Comparison of ENCODE assay signal across 12 cellular contexts in the genomic region with DNA sequence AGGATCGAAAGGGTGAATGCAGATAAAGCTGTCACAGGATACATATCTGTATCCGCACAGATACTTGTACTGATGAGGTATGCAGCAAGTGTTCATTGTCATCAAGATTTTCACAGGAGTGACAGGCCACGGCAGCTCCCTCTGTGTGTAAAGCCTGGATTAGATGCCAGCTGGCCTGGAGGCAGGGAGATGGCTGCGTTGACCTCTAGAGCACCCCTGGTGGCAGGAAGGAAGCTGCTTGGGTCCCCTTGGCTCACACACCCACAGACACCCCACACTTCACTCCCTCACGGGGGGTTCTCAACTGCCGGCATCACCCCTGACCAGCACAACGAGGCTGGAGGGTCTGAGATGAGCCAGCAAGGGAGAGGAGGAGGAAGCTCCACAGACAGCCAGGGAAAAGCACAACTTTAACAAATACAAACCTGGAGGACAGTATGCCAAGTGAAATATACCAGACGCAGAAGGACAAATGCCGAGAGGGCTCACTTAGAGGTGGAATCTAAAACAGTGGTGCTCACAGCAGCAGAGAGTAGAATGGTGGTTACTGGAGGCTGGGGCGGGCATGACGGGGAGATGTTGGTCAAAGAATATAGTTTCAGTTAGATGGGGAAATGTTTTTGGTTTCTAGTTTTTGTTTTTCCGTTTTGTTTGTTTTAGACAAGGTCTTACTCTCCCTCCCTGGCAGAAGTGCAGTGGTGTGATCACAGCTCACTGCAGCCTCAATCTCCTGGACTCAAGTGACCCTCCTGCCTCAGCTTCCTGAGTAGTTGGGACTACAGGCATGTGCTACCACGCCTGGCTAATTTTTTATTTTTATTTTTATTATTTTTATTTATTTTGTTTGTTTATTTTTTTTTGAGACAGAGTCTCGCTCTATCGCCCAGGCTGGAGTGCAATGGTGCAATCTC. TPM values are rescaled to one million over a fixed set of nuclear protein-coding genes. Genes with fewer than 3 reads are reported as not detected.
DNase-seq lines count a peak whose midpoint lies in the region; TF ChIP-seq lines count a peak whose summit lies in the region.
"Had no signal": no experiment of that assay in that cellular context is flagged by ENCODE, and none has a peak within 500 bp of the region (broad histone marks: within the 10 kb centered on the region; RNA-seq: fewer than 3 reads in every experiment).

No MANE protein-coding gene starts in this region.

- H3K9me3 ChIP-seq in cardiac muscle cell (ENCODE audit: low read depth), result no peaks in the 10 kb centered on the region

- CTCF ChIA-PET in RWPE1 (lab: Yijun Ruan, JAX), result interaction anchor here (0.5 to 0.9 kb wide), 2 partner anchors 21 to 64 kb away, joined by 3 read pairs; no protein-coding TSS in a partner anchor

- no peaks in the 10 kb centered on the region for H3K4me1 Mint-ChIP-seq in type B pancreatic cell (ENCODE audit: unreplicated experiment)

- peaks cover 14% of the 10 kb centered on the region for H3K4me1 ChIP-seq in cardiac muscle cell (ENCODE audit: low read depth)

- TF ChIP-seq CTCF in RWPE1 (conservative IDR thresholded peaks at IDR 0.05; ENCODE audit: low read depth) (no peak), cardiac muscle cell (IDR thresholded peaks at IDR 0.05; ENCODE audit: low read depth, low read length) (peak; percentile 26), type B pancreatic cell (conservative IDR thresholded peaks at IDR 0.05) (peak; percentile 41)

- peaks cover 13% of the 10 kb centered on the region for H3K36me3 Mint-ChIP-seq in type B pancreatic cell
- H3K36me3 Mint-ChIP-seq: stimulated activated naive B cell treated with anti-CD40 and anti-IgM and Interleukin-4, amounts not matched to agents 10 μg/mL and 1 μg/mL and 100 μg/mL, for 72 hours had no signal

- no peak overlapping the region for H3K27ac ChIP-seq in RWPE1
- peak overlapping the region; percentile 36 for H3K27ac ChIP-seq in cardiac muscle cell
- H3K27ac ChIP-seq: VCaP had no signal

- no peaks in the 10 kb centered on the region for H3K27me3 Mint-ChIP-seq in type B pancreatic cell

- H3K4me3 Mint-ChIP-seq in type B pancreatic cell, result no peak overlapping the region
- H3K4me3 Mint-ChIP-seq: stimulated activated naive B cell treated with anti-CD40 and anti-IgM and Interleukin-4, amounts not matched to agents 10 μg/mL and 1 μg/mL and 100 μg/mL, for 72 hours had no signal

- DNase-seq in NCI-H82 (lab: John Stamatoyannopoulos, UW), result peak; percentile 87
- DNase-seq in NCI-H82 treated with DMSO at 0.1 percent for 48 hours (lab: John Stamatoyannopoulos, UW; ENCODE audit: unreplicated experiment), result no peak
- peak; percentile 13 for DNase-seq in RWPE1 (ENCODE audit: low spot score)
- peak in 1 of 2 donors; percentile 47 for DNase-seq in cardiac muscle cell (ENCODE audit: low read depth in 1 of 2, low spot score in 1 of 2)
- DNase-seq in type B pancreatic cell (ENCODE audit: extremely low spot score, unreplicated experiment), result no peak
- DNase-seq in activated CD4-positive, alpha-beta T cell treated with anti-CD3 and anti-CD28 coated beads for 1 hour, result no peak
- DNase-seq in retina, result no peak
- no peak for DNase-seq in T1000 (lab: John Stamatoyannopoulos, UW)
- DNase-seq: ACHN; NCI-H2081; stimulated activated naive B cell treated with anti-CD40 and anti-IgM and Interleukin-4, amounts not matched to agents 10 μg/mL and 1 μg/mL and 100 μg/mL, for 72 hours had no signal

- no peaks in the 10 kb centered on the region for H3K36me3 ChIP-seq in cardiac muscle cell

- no peaks in the 10 kb centered on the region for H3K27me3 ChIP-seq in cardiac muscle cell

- H3K27ac Mint-ChIP-seq in type B pancreatic cell, result no peak overlapping the region
- H3K27ac Mint-ChIP-seq: stimulated activated naive B cell treated with anti-CD40 and anti-IgM and Interleukin-4, amounts not matched to agents 10 μg/mL and 1 μg/mL and 100 μg/mL, for 72 hours had no signal

- H3K9me3 Mint-ChIP-seq in type B pancreatic cell, result no peaks in the 10 kb centered on the region
- H3K9me3 Mint-ChIP-seq: stimulated activated naive B cell treated with anti-CD40 and anti-IgM and Interleukin-4, amounts not matched to agents 10 μg/mL and 1 μg/mL and 100 μg/mL, for 72 hours had no signal

- no peak overlapping the region for H3K4me3 ChIP-seq in cardiac muscle cell

- POLR2A ChIA-PET in RWPE1 (lab: Yijun Ruan, JAX; ENCODE audit: low non-redundant PET), result no interaction called here

RNA-seq across cellular contexts. Expression of a gene that starts 45.7 kb away (rescaled TPM):
- total RNA-seq in cardiac muscle cell (29.1 and 31.9 TPM in 2 replicates), type B pancreatic cell (ENCODE audit: low replicate concordance) (10.8 and 21.6 TPM in 2 replicates)
- polyA plus RNA-seq in cardiac muscle cell, result 21.3 and 23.9 TPM in 2 replicates

Comparison
In these comparisons a context has a peak if more than half of its experiments do, and no peak if none do; other contexts are left out.
1. DNase-seq: peak in NCI-H82 (single experiment) and RWPE1 (single experiment); none in NCI-H82 treated with DMSO at 0.1 percent for 48 hours (single experiment), type B pancreatic cell (single experiment), activated CD4-positive, alpha-beta T cell treated with anti-CD3 and anti-CD28 coated beads for 1 hour (single experiment), retina (single experiment) and T1000 (single experiment).